ENCODE assay signal across 21 cellular contexts in the genomic region with DNA sequence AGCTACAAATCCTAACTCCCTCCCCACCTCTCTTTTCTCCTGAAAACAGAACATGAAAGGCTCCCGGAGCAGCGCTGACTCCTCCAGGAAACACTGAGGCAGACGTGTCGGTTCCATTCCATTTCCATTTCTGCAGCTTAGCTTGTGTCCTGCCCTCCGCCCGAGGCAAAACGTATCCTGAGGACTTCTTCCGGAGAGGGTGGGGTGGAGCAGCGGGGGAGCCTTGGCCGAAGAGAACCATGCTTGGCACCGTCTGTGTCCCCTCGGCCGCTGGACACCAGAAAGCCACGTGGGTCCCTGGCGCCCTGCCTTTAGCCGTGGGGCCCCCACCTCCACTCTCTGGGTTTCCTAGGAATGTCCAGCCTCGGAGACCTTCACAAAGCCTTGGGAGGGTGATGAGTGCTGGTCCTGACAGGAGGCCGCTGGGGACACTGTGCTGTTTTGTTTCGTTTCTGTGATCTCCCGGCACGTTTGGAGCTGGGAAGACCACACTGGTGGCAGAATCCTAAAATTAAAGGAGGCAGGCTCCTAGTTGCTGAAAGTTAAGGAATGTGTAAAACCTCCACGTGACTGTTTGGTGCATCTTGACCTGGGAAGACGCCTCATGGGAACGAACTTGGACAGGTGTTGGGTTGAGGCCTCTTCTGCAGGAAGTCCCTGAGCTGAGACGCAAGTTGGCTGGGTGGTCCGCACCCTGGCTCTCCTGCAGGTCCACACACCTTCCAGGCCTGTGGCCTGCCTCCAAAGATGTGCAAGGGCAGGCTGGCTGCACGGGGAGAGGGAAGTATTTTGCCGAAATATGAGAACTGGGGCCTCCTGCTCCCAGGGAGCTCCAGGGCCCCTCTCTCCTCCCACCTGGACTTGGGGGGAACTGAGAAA. TPM values are rescaled to one million over a fixed set of nuclear protein-coding genes. Genes with fewer than 3 reads are reported as not detected.
DNase-seq lines count a peak whose midpoint lies in the region; ATAC-seq, FAIRE-seq and TF ChIP-seq lines count a peak whose summit lies in the region.
"Had no signal": no experiment of that assay in that cellular context is flagged by ENCODE, and none has a peak within 500 bp of the region (broad histone marks: within the 10 kb centered on the region; RNA-seq: fewer than 3 reads in every experiment).

No MANE protein-coding gene starts in this region.

- FAIRE-seq in kidney (lab: Jason Lieb, UNC): no peak
- no peak for FAIRE-seq in H54 (lab: Jason Lieb, UNC)
- FAIRE-seq: small intestine, TTC549 had no signal

- peaks cover 7 to 12% of the 10 kb centered on the region in 2 donors for H3K36me3 ChIP-seq in kidney (ENCODE audit: control insufficient read depth in 1 of 2, insufficient read depth in 2 of 2, low read length in 2 of 2)

- no peak overlapping the region for H3K4me3 ChIP-seq in kidney (ENCODE audit: low read length in 2 of 2)
- H3K4me3 ChIP-seq: BLaER1 treated with 17β-estradiol and CSF1 and Interleukin-3, amounts not matched to agents 10 nM and 100 nM; gastrocnemius medialis; psoas muscle had no signal

- H3K4me1 ChIP-seq in kidney (ENCODE audit: control insufficient read depth in 1 of 2, insufficient read depth in 1 of 2, low read depth in 1 of 2, low read length in 2 of 2): no peaks in the 10 kb centered on the region
- H3K4me1 ChIP-seq: gastrocnemius medialis, psoas muscle had no signal

- H3K9ac ChIP-seq in kidney (ENCODE audit: low read length in 2 of 2): no peak overlapping the region
- H3K9ac ChIP-seq: BLaER1 treated with 17β-estradiol and CSF1 and Interleukin-3, amounts not matched to agents 10 nM and 100 nM had no signal

- peaks cover 20 to 62% of the 10 kb centered on the region in 2 donors for H3K36me3 Mint-ChIP-seq in activated naive CD4-positive, alpha-beta T cell treated with anti-CD3 and anti-CD28 coated beads, Interleukin-2, amount 50 U/mL, for 72 hours
- H3K36me3 Mint-ChIP-seq in stimulated activated naive B cell treated with anti-CD40 and anti-IgM and Interleukin-4, amounts not matched to agents 10 μg/mL and 1 μg/mL and 100 μg/mL, for 72 hours: peaks cover 60 to 73% of the 10 kb centered on the region in 2 donors
- H3K36me3 Mint-ChIP-seq in activated CD8-positive, alpha-beta memory T cell treated with anti-CD3 and anti-CD28 coated beads, Interleukin-2, amount 10 ng/mL, durations not matched to agents 7 days and 5 days: peaks cover 55% of the 10 kb centered on the region

- intact Hi-C loops in kidney (cut with DNase I): no loop called here

- H3K9me3 Mint-ChIP-seq in activated naive CD4-positive, alpha-beta T cell treated with anti-CD3 and anti-CD28 coated beads, Interleukin-2, amount 50 U/mL, for 72 hours: no peaks in the 10 kb centered on the region
- H3K9me3 Mint-ChIP-seq in stimulated activated naive B cell treated with anti-CD40 and anti-IgM and Interleukin-4, amounts not matched to agents 10 μg/mL and 1 μg/mL and 100 μg/mL, for 72 hours: no peaks in the 10 kb centered on the region
- H3K9me3 Mint-ChIP-seq in activated CD8-positive, alpha-beta memory T cell treated with anti-CD3 and anti-CD28 coated beads, Interleukin-2, amount 10 ng/mL, durations not matched to agents 7 days and 5 days (ENCODE audit: low read depth): no peaks in the 10 kb centered on the region
- H3K9me3 Mint-ChIP-seq: neural crest cell had no signal

- H3K9me3 ChIP-seq in kidney (ENCODE audit: control insufficient read depth in 1 of 2, low read length in 2 of 2): no peaks in the 10 kb centered on the region
- H3K9me3 ChIP-seq: BLaER1 treated with 17β-estradiol and CSF1 and Interleukin-3, amounts not matched to agents 10 nM and 100 nM; gastrocnemius medialis; psoas muscle had no signal

- TF ChIP-seq CTCF in kidney (IDR thresholded peaks at IDR 0.05; ENCODE audit: borderline replicate concordance, extremely low read depth, insufficient read depth): no peak

- CTCF ChIA-PET in activated CD8-positive, alpha-beta memory T cell treated with anti-CD3 and anti-CD28 coated beads, Interleukin-2, amount 10 ng/mL, durations not matched to agents 7 days and 5 days (lab: Charles Lee): interaction anchor here (2.7 kb wide), 1 partner anchor 31 kb away, joined by 7 read pairs; a partner anchor contains a TSS

- no peak for DNase-seq in activated naive CD4-positive, alpha-beta T cell treated with anti-CD3 and anti-CD28 coated beads, Interleukin-2, amount 50 U/mL, for 72 hours (ENCODE audit: low spot score in 2 of 2)
- no peak for DNase-seq in activated naive CD4-positive, alpha-beta T cell treated with anti-CD3 and anti-CD28 coated beads, Interleukin-2, amount 50 U/mL, for 16 hours
- peak in 42 of 58 donors; percentile 18 to 85 (median 50) for DNase-seq in anterior cingulate cortex (lab: John Stamatoyannopoulos, UW)
- peak; percentile 65 for DNase-seq in kidney
- no peak for DNase-seq in stimulated activated naive B cell treated with anti-CD40 and anti-IgM and Interleukin-4, amounts not matched to agents 10 μg/mL and 1 μg/mL and 100 μg/mL, for 72 hours
- DNase-seq in activated CD8-positive, alpha-beta memory T cell treated with anti-CD3 and anti-CD28 coated beads, Interleukin-2, amount 10 ng/mL, durations not matched to agents 7 days and 5 days: no peak
- DNase-seq in H54 (ENCODE audit: insufficient read length, low spot score): no peak
- DNase-seq in cerebellar nuclear complex (lab: John Stamatoyannopoulos, UW): no peak
- DNase-seq: activated effector memory CD4-positive, alpha-beta T cell treated with Interleukin-2 at 50 U/mL for 16 hours; DMS 273 treated with DMSO at 0.1 percent for 48 hours; effector CD8-positive, alpha-beta T cell; gastrocnemius medialis; NCI-H1436 treated with DMSO at 0.1 percent for 48 hours; NCI-H748 treated with DMSO at 0.1 percent for 48 hours; psoas muscle; stimulated activated CD4-positive, alpha-beta T cell treated with anti-CD3 and anti-CD28 coated beads, Interleukin-4, amount 100 ng/mL, for 1 hour had no signal

- no peaks in the 10 kb centered on the region for H3K27me3 Mint-ChIP-seq in stimulated activated naive B cell treated with anti-CD40 and anti-IgM and Interleukin-4, amounts not matched to agents 10 μg/mL and 1 μg/mL and 100 μg/mL, for 72 hours
- no peaks in the 10 kb centered on the region for H3K27me3 Mint-ChIP-seq in activated CD8-positive, alpha-beta memory T cell treated with anti-CD3 and anti-CD28 coated beads, Interleukin-2, amount 10 ng/mL, durations not matched to agents 7 days and 5 days

- TF ChIP-seq POLR2A in H54 (IDR thresholded peaks at IDR 0.05; ENCODE audit: low read depth, low read length): no peak

- H3K4me3 Mint-ChIP-seq in stimulated activated naive B cell treated with anti-CD40 and anti-IgM and Interleukin-4, amounts not matched to agents 10 μg/mL and 1 μg/mL and 100 μg/mL, for 72 hours: no peak overlapping the region
- no peak overlapping the region for H3K4me3 Mint-ChIP-seq in activated CD8-positive, alpha-beta memory T cell treated with anti-CD3 and anti-CD28 coated beads, Interleukin-2, amount 10 ng/mL, durations not matched to agents 7 days and 5 days
- H3K4me3 Mint-ChIP-seq: neural crest cell had no signal

- no peak for ATAC-seq in activated naive CD4-positive, alpha-beta T cell treated with anti-CD3 and anti-CD28 coated beads, Interleukin-2, amount 50 U/mL, for 72 hours
- ATAC-seq in stimulated activated naive B cell treated with anti-CD40 and anti-IgM and Interleukin-4, amounts not matched to agents 10 μg/mL and 1 μg/mL and 100 μg/mL, for 72 hours (replicated peaks): no peak
- ATAC-seq in activated CD8-positive, alpha-beta memory T cell treated with anti-CD3 and anti-CD28 coated beads, Interleukin-2, amount 10 ng/mL, durations not matched to agents 7 days and 5 days: no peak
- ATAC-seq: esophagus mucosa, gastrocnemius medialis, psoas muscle had no signal

- peaks cover 0 to 4% of the 10 kb centered on the region in 2 donors for H3K4me1 Mint-ChIP-seq in stimulated activated naive B cell treated with anti-CD40 and anti-IgM and Interleukin-4, amounts not matched to agents 10 μg/mL and 1 μg/mL and 100 μg/mL, for 72 hours
- peaks cover 11% of the 10 kb centered on the region for H3K4me1 Mint-ChIP-seq in activated CD8-positive, alpha-beta memory T cell treated with anti-CD3 and anti-CD28 coated beads, Interleukin-2, amount 10 ng/mL, durations not matched to agents 7 days and 5 days
- H3K4me1 Mint-ChIP-seq: neural crest cell had no signal

- peak overlapping the region; percentile 57 to 60 for H3K27ac Mint-ChIP-seq in activated naive CD4-positive, alpha-beta T cell treated with anti-CD3 and anti-CD28 coated beads, Interleukin-2, amount 50 U/mL, for 72 hours
- H3K27ac Mint-ChIP-seq in stimulated activated naive B cell treated with anti-CD40 and anti-IgM and Interleukin-4, amounts not matched to agents 10 μg/mL and 1 μg/mL and 100 μg/mL, for 72 hours: peak overlapping the region; percentile 59
- no peak overlapping the region for H3K27ac Mint-ChIP-seq in activated CD8-positive, alpha-beta memory T cell treated with anti-CD3 and anti-CD28 coated beads, Interleukin-2, amount 10 ng/mL, durations not matched to agents 7 days and 5 days

- no peak overlapping the region for H3K27ac ChIP-seq in kidney (ENCODE audit: low read depth in 2 of 2, low read length in 2 of 2)
- H3K27ac ChIP-seq: BLaER1 treated with 17β-estradiol and CSF1 and Interleukin-3, amounts not matched to agents 10 nM and 100 nM had no signal

RNA-seq across cellular contexts. Expression of a gene that starts 30.4 kb away (rescaled TPM):
- 100 to 1,000 TPM in 1 of 2 donors, 10 to 100 TPM in 1; 77.0 to 181 TPM for total RNA-seq in activated naive CD4-positive, alpha-beta T cell treated with anti-CD3 and anti-CD28 coated beads, Interleukin-2, amount 50 U/mL, for 72 hours
- total RNA-seq in kidney: 141 TPM
- polyA plus RNA-seq in kidney (ENCODE audit: insufficient read depth, low read depth, low replicate concordance): 34.9 TPM
- 10 to 100 TPM; 57.1 to 59.3 TPM for total RNA-seq in activated CD8-positive, alpha-beta memory T cell treated with anti-CD3 and anti-CD28 coated beads, Interleukin-2, amount 10 ng/mL, durations not matched to agents 7 days and 5 days

Comparison
In these comparisons a context has a peak if more than half of its experiments do, and no peak if none do; other contexts are left out.
1. DNase-seq: peak in anterior cingulate cortex (42 of 58) and kidney (single experiment); none in activated naive CD4-positive, alpha-beta T cell treated with anti-CD3 and anti-CD28 coated beads, Interleukin-2, amount 50 U/mL, for 72 hours (0 of 2), activated naive CD4-positive, alpha-beta T cell treated with anti-CD3 and anti-CD28 coated beads, Interleukin-2, amount 50 U/mL, for 16 hours (single experiment), stimulated activated naive B cell treated with anti-CD40 and anti-IgM and Interleukin-4, amounts not matched to agents 10 μg/mL and 1 μg/mL and 100 μg/mL, for 72 hours (single experiment), activated CD8-positive, alpha-beta memory T cell treated with anti-CD3 and anti-CD28 coated beads, Interleukin-2, amount 10 ng/mL, durations not matched to agents 7 days and 5 days (single experiment), H54 (single experiment) and cerebellar nuclear complex (0 of 2).